Comparison of ENCODE assay signal across 1 cellular context in the genomic region with DNA sequence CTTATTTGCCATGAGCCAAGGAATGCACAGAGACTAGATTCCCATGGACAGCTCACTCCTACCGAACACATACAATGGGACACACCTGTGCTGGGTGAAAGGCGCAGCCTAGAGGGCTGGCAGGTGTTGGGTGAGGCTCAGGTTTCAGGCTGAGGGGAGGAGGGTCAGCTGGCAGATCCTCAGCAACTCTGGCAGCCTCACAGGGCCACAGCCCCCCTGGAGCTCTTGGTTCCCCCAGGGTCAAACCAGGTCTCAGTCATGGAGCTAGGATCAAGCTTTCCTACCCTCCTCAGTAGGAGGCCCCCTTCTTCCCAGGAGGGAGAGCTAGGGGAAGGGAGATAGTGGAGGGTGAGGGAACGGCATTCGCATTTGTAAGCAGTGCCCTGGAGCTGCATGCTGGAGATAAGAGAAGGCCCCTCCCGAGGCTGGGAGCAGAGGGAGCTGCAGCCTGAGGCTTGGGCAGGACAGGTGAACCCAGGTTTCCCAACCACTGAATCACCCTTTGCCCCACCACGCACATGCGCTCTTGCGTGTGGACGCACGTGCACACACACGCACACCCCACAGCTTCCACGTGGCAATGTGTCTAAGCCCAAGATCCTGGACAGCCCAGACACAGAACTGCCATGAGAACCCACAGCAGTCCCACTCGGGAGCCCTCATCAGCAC.
TF ChIP-seq lines count a peak whose summit lies in the region.

No MANE protein-coding gene starts in this region.

TF ChIP-seq in K562, 482 proteins besides CTCF, POLR2A, EP300 and RAD21 (continued from another document and continues in another):
- TF ChIP-seq, protein P1, sequence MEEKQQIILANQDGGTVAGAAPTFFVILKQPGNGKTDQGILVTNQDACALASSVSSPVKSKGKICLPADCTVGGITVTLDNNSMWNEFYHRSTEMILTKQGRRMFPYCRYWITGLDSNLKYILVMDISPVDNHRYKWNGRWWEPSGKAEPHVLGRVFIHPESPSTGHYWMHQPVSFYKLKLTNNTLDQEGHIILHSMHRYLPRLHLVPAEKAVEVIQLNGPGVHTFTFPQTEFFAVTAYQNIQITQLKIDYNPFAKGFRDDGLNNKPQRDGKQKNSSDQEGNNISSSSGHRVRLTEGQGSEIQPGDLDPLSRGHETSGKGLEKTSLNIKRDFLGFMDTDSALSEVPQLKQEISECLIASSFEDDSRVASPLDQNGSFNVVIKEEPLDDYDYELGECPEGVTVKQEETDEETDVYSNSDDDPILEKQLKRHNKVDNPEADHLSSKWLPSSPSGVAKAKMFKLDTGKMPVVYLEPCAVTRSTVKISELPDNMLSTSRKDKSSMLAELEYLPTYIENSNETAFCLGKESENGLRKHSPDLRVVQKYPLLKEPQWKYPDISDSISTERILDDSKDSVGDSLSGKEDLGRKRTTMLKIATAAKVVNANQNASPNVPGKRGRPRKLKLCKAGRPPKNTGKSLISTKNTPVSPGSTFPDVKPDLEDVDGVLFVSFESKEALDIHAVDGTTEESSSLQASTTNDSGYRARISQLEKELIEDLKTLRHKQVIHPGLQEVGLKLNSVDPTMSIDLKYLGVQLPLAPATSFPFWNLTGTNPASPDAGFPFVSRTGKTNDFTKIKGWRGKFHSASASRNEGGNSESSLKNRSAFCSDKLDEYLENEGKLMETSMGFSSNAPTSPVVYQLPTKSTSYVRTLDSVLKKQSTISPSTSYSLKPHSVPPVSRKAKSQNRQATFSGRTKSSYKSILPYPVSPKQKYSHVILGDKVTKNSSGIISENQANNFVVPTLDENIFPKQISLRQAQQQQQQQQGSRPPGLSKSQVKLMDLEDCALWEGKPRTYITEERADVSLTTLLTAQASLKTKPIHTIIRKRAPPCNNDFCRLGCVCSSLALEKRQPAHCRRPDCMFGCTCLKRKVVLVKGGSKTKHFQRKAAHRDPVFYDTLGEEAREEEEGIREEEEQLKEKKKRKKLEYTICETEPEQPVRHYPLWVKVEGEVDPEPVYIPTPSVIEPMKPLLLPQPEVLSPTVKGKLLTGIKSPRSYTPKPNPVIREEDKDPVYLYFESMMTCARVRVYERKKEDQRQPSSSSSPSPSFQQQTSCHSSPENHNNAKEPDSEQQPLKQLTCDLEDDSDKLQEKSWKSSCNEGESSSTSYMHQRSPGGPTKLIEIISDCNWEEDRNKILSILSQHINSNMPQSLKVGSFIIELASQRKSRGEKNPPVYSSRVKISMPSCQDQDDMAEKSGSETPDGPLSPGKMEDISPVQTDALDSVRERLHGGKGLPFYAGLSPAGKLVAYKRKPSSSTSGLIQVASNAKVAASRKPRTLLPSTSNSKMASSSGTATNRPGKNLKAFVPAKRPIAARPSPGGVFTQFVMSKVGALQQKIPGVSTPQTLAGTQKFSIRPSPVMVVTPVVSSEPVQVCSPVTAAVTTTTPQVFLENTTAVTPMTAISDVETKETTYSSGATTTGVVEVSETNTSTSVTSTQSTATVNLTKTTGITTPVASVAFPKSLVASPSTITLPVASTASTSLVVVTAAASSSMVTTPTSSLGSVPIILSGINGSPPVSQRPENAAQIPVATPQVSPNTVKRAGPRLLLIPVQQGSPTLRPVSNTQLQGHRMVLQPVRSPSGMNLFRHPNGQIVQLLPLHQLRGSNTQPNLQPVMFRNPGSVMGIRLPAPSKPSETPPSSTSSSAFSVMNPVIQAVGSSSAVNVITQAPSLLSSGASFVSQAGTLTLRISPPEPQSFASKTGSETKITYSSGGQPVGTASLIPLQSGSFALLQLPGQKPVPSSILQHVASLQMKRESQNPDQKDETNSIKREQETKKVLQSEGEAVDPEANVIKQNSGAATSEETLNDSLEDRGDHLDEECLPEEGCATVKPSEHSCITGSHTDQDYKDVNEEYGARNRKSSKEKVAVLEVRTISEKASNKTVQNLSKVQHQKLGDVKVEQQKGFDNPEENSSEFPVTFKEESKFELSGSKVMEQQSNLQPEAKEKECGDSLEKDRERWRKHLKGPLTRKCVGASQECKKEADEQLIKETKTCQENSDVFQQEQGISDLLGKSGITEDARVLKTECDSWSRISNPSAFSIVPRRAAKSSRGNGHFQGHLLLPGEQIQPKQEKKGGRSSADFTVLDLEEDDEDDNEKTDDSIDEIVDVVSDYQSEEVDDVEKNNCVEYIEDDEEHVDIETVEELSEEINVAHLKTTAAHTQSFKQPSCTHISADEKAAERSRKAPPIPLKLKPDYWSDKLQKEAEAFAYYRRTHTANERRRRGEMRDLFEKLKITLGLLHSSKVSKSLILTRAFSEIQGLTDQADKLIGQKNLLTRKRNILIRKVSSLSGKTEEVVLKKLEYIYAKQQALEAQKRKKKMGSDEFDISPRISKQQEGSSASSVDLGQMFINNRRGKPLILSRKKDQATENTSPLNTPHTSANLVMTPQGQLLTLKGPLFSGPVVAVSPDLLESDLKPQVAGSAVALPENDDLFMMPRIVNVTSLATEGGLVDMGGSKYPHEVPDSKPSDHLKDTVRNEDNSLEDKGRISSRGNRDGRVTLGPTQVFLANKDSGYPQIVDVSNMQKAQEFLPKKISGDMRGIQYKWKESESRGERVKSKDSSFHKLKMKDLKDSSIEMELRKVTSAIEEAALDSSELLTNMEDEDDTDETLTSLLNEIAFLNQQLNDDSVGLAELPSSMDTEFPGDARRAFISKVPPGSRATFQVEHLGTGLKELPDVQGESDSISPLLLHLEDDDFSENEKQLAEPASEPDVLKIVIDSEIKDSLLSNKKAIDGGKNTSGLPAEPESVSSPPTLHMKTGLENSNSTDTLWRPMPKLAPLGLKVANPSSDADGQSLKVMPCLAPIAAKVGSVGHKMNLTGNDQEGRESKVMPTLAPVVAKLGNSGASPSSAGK (IDR thresholded peaks at IDR 0.05) = peak; percentile 95
- TF ChIP-seq CBFA2T3 (IDR thresholded peaks at IDR 0.05) (peak; percentile 97), MXI1 (IDR thresholded peaks at IDR 0.05; ENCODE audit: low read depth, low read length) (no peak), ZKSCAN3 (CRISPR knock-in tag; IDR thresholded peaks at IDR 0.05) (no peak), MCM2 (IDR thresholded peaks at IDR 0.05; ENCODE audit: low read depth) (no peak), WHSC1 (IDR thresholded peaks at IDR 0.05; ENCODE audit: low read length) (no peak), ZNF76 (CRISPR knock-in tag; IDR thresholded peaks at IDR 0.05; ENCODE audit: borderline replicate concordance) (no peak), CCAR2 (IDR thresholded peaks at IDR 0.05; ENCODE audit: low read depth, low read length) (no peak), TCFL5 (CRISPR knock-in tag; conservative IDR thresholded peaks at IDR 0.05) (no peak), COPS2 (conservative IDR thresholded peaks at IDR 0.05) (no peak), ZNF12 (CRISPR knock-in tag; IDR thresholded peaks at IDR 0.05) (no peak), ZNF165 (CRISPR knock-in tag; IDR thresholded peaks at IDR 0.05; ENCODE audit: borderline replicate concordance) (no peak), TBP (optimal IDR thresholded peaks at IDR 0.05; ENCODE audit: low read depth, low read length) (no peak)
- TF ChIP-seq, protein P2, sequence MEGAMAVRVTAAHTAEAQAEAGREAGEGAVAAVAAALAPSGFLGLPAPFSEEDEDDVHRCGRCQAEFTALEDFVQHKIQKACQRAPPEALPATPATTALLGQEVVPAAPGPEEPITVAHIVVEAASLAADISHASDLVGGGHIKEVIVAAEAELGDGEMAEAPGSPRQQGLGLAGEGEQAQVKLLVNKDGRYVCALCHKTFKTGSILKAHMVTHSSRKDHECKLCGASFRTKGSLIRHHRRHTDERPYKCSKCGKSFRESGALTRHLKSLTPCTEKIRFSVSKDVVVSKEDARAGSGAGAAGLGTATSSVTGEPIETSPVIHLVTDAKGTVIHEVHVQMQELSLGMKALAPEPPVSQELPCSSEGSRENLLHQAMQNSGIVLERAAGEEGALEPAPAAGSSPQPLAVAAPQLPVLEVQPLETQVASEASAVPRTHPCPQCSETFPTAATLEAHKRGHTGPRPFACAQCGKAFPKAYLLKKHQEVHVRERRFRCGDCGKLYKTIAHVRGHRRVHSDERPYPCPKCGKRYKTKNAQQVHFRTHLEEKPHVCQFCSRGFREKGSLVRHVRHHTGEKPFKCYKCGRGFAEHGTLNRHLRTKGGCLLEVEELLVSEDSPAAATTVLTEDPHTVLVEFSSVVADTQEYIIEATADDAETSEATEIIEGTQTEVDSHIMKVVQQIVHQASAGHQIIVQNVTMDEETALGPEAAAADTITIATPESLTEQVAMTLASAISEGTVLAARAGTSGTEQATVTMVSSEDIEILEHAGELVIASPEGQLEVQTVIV (CRISPR knock-in tag; IDR thresholded peaks at IDR 0.05; ENCODE audit: borderline replicate concordance) = no peak
- TF ChIP-seq, protein P3, sequence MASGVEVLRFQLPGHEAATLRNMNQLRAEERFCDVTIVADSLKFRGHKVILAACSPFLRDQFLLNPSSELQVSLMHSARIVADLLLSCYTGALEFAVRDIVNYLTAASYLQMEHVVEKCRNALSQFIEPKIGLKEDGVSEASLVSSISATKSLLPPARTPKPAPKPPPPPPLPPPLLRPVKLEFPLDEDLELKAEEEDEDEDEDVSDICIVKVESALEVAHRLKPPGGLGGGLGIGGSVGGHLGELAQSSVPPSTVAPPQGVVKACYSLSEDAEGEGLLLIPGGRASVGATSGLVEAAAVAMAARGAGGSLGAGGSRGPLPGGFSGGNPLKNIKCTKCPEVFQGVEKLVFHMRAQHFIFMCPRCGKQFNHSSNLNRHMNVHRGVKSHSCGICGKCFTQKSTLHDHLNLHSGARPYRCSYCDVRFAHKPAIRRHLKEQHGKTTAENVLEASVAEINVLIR (CRISPR knock-in tag; IDR thresholded peaks at IDR 0.05) = no peak
- TF ChIP-seq, protein P4, sequence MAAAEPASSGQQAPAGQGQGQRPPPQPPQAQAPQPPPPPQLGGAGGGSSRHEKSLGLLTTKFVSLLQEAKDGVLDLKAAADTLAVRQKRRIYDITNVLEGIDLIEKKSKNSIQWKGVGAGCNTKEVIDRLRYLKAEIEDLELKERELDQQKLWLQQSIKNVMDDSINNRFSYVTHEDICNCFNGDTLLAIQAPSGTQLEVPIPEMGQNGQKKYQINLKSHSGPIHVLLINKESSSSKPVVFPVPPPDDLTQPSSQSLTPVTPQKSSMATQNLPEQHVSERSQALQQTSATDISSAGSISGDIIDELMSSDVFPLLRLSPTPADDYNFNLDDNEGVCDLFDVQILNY (CRISPR knock-in tag; IDR thresholded peaks at IDR 0.05) = no peak
- TF ChIP-seq, protein P5, sequence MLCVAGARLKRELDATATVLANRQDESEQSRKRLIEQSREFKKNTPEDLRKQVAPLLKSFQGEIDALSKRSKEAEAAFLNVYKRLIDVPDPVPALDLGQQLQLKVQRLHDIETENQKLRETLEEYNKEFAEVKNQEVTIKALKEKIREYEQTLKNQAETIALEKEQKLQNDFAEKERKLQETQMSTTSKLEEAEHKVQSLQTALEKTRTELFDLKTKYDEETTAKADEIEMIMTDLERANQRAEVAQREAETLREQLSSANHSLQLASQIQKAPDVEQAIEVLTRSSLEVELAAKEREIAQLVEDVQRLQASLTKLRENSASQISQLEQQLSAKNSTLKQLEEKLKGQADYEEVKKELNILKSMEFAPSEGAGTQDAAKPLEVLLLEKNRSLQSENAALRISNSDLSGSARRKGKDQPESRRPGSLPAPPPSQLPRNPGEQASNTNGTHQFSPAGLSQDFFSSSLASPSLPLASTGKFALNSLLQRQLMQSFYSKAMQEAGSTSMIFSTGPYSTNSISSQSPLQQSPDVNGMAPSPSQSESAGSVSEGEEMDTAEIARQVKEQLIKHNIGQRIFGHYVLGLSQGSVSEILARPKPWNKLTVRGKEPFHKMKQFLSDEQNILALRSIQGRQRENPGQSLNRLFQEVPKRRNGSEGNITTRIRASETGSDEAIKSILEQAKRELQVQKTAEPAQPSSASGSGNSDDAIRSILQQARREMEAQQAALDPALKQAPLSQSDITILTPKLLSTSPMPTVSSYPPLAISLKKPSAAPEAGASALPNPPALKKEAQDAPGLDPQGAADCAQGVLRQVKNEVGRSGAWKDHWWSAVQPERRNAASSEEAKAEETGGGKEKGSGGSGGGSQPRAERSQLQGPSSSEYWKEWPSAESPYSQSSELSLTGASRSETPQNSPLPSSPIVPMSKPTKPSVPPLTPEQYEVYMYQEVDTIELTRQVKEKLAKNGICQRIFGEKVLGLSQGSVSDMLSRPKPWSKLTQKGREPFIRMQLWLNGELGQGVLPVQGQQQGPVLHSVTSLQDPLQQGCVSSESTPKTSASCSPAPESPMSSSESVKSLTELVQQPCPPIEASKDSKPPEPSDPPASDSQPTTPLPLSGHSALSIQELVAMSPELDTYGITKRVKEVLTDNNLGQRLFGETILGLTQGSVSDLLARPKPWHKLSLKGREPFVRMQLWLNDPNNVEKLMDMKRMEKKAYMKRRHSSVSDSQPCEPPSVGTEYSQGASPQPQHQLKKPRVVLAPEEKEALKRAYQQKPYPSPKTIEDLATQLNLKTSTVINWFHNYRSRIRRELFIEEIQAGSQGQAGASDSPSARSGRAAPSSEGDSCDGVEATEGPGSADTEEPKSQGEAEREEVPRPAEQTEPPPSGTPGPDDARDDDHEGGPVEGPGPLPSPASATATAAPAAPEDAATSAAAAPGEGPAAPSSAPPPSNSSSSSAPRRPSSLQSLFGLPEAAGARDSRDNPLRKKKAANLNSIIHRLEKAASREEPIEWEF (CRISPR knock-in tag; IDR thresholded peaks at IDR 0.05) = no peak
- TF ChIP-seq, protein P6, sequence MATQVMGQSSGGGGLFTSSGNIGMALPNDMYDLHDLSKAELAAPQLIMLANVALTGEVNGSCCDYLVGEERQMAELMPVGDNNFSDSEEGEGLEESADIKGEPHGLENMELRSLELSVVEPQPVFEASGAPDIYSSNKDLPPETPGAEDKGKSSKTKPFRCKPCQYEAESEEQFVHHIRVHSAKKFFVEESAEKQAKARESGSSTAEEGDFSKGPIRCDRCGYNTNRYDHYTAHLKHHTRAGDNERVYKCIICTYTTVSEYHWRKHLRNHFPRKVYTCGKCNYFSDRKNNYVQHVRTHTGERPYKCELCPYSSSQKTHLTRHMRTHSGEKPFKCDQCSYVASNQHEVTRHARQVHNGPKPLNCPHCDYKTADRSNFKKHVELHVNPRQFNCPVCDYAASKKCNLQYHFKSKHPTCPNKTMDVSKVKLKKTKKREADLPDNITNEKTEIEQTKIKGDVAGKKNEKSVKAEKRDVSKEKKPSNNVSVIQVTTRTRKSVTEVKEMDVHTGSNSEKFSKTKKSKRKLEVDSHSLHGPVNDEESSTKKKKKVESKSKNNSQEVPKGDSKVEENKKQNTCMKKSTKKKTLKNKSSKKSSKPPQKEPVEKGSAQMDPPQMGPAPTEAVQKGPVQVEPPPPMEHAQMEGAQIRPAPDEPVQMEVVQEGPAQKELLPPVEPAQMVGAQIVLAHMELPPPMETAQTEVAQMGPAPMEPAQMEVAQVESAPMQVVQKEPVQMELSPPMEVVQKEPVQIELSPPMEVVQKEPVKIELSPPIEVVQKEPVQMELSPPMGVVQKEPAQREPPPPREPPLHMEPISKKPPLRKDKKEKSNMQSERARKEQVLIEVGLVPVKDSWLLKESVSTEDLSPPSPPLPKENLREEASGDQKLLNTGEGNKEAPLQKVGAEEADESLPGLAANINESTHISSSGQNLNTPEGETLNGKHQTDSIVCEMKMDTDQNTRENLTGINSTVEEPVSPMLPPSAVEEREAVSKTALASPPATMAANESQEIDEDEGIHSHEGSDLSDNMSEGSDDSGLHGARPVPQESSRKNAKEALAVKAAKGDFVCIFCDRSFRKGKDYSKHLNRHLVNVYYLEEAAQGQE (CRISPR knock-in tag; IDR thresholded peaks at IDR 0.05; ENCODE audit: low read depth) = 0 out of 2 replicates have a peak, but pooled peaks have one; percentile 12
- TF ChIP-seq, protein P7, sequence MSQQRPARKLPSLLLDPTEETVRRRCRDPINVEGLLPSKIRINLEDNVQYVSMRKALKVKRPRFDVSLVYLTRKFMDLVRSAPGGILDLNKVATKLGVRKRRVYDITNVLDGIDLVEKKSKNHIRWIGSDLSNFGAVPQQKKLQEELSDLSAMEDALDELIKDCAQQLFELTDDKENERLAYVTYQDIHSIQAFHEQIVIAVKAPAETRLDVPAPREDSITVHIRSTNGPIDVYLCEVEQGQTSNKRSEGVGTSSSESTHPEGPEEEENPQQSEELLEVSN (IDR thresholded peaks at IDR 0.05; ENCODE audit: borderline replicate concordance in 1 of 2, extremely low read depth in 1 of 2, insufficient read depth in 1 of 2, insufficient read length in 1 of 2, low read depth in 1 of 2, low read length in 1 of 2, poor library complexity in 1 of 2, severe bottlenecking in 1 of 2) = peak; percentile 79 to 80
